In the genomic region with DNA sequence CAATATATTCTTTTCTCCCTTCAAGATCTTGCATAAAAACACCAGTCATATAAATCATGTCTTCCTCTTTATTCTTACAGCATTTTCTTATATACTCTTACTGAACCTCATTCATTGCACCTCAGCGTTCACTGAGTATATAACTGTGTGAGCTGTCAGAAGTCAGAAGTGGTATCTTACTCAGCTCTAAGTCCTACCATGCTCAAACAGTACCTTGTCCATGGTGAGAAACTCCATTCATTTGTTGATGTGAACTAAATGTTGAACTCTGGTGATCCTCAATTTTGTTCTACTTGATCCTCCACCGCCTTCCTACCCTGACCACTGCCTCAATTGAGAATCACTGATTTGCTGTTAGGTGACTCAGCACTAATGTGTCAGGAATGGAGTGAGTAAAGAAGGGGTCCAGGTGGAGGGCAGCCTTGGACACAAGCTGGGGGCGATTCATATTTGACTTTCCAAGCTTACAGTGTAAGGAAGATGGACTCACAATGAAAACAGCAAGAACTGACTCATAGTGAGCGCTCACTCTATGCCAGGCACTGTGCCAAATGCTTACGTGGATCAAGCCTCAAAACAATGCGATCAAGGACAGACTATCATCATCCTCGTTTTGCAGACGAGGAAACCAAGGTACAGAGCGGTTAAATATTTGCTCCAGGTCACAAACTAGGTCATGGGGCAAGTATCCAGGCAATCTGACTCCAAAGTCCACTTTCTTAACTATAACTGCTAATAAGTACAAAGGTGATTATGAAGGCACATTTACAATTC, we compare ENCODE assay signal across 9 cellular contexts. TPM values are rescaled to one million over a fixed set of nuclear protein-coding genes. Genes with fewer than 3 reads are reported as not detected.
DNase-seq lines count a peak whose midpoint lies in the region; ATAC-seq and TF ChIP-seq lines count a peak whose summit lies in the region.
"Had no signal": no experiment of that assay in that cellular context is flagged by ENCODE, and none has a peak within 500 bp of the region (broad histone marks: within the 10 kb centered on the region; RNA-seq: fewer than 3 reads in every experiment).

No MANE protein-coding gene starts in this region.

- peak; percentile 47 to 51 for ATAC-seq in activated CD4-positive, CD25-positive, alpha-beta regulatory T cell treated with anti-CD3 and anti-CD28 coated beads, Interleukin-2, amount 50 U/mL, for 24 hours
- ATAC-seq in PC-3: peak; percentile 89

- peaks cover 48% of the 10 kb centered on the region for H3K79me2 ChIP-seq in PC-3 (ENCODE audit: low read length)

- peak overlapping the region; percentile 28; the same call in 1 of the 2 replicates for H2AFZ ChIP-seq in PC-3 (ENCODE audit: low read length)

- no peak overlapping the region for H3K27ac Mint-ChIP-seq in nephron progenitor cell

- POLR2A ChIA-PET in PC-3 (lab: Charles Lee; ENCODE audit: unreplicated experiment): no interaction called here

- H3F3A ChIP-seq in PC-3 (ENCODE audit: low read length, unreplicated experiment): no peaks in the 10 kb centered on the region

- H3K9me3 ChIP-seq in PC-3 (ENCODE audit: low read length): no peaks in the 10 kb centered on the region
- no peaks in the 10 kb centered on the region for H3K9me3 ChIP-seq in skeletal muscle satellite cell (replicated peaks; ENCODE audit: low read length)

- H3K27ac ChIP-seq in PC-3 (ENCODE audit: low read length) (peak overlapping the region; percentile 88), epithelial cell of prostate (peak overlapping the region; percentile 66)

- H4K20me1 ChIP-seq in PC-3 (ENCODE audit: low read length): no peaks in the 10 kb centered on the region

- no peak for DNase-seq in activated CD4-positive, CD25-positive, alpha-beta regulatory T cell (lab: John Stamatoyannopoulos, UW)
- DNase-seq in PC-3 (peak; percentile 98), epithelial cell of prostate (ENCODE audit: low read depth, low spot score) (peak; percentile 78), nephron progenitor cell (no peak), GDM1 (lab: John Stamatoyannopoulos, UW) (no peak), epidermal melanocyte (ENCODE audit: insufficient read length, low spot score) (no peak)
- DNase-seq: CD4-positive, CD25-positive, alpha-beta regulatory T cell had no signal

- no peak for TF ChIP-seq CTCF in PC-3 (conservative IDR thresholded peaks at IDR 0.05; ENCODE audit: low read depth, low read length)
- TF ChIP-seq CTCF in nephron progenitor cell (IDR thresholded peaks at IDR 0.05): no peak

- no peaks in the 10 kb centered on the region for H3K36me3 ChIP-seq in PC-3 (ENCODE audit: low read depth, low read length)
- peaks cover 9% of the 10 kb centered on the region for H3K36me3 ChIP-seq in skeletal muscle satellite cell (ENCODE audit: insufficient read depth, low read length)

- H3K9me2 ChIP-seq in PC-3 (replicated peaks; ENCODE audit: low read length): no peaks in the 10 kb centered on the region

- H3K9me3 Mint-ChIP-seq in nephron progenitor cell: no peaks in the 10 kb centered on the region

- peak overlapping the region; percentile 75 for H3K4me2 ChIP-seq in PC-3 (ENCODE audit: low read length)
- peak overlapping the region; percentile 67 for H3K4me2 ChIP-seq in skeletal muscle satellite cell (ENCODE audit: low read length)

- H3K36me3 Mint-ChIP-seq in nephron progenitor cell (ENCODE audit: low read depth): peaks cover 28% of the 10 kb centered on the region

- no peak overlapping the region for H3K4me3 Mint-ChIP-seq in nephron progenitor cell
- H3K4me3 Mint-ChIP-seq: CD4-positive, CD25-positive, alpha-beta regulatory T cell had no signal

- intact Hi-C loops in PC-3 (cut with micrococcal nuclease): no loop called here

- H3K27me3 Mint-ChIP-seq in nephron progenitor cell (ENCODE audit: low read depth, poor library complexity): peaks cover 3% of the 10 kb centered on the region
- H3K27me3 Mint-ChIP-seq: CD4-positive, CD25-positive, alpha-beta regulatory T cell had no signal

- H3K4me1 ChIP-seq in PC-3 (ENCODE audit: insufficient read depth, low read length) (peaks cover 36% of the 10 kb centered on the region), skeletal muscle satellite cell (ENCODE audit: control insufficient read depth, insufficient read depth, low read length) (peaks cover 18% of the 10 kb centered on the region)

- peak overlapping the region; percentile 22; the same call in 1 of the 2 replicates for H3K4me3 ChIP-seq in PC-3 (ENCODE audit: low read length)
- H3K4me3 ChIP-seq in skeletal muscle satellite cell (ENCODE audit: low read length): peak overlapping the region; percentile 15

- peaks cover 16% of the 10 kb centered on the region for H3K4me1 Mint-ChIP-seq in nephron progenitor cell

- no TSS peak for BruUV-seq in PC-3 (replicated peaks; lab: Mats Ljungman, UMichigan)

- peak overlapping the region; percentile 24 for H3K9ac ChIP-seq in PC-3 (ENCODE audit: low read length)
- H3K9ac ChIP-seq in skeletal muscle satellite cell (ENCODE audit: low read depth, low read length): no peak overlapping the region

- H3K27me3 ChIP-seq in PC-3 (ENCODE audit: low read length) (no peaks in the 10 kb centered on the region), skeletal muscle satellite cell (ENCODE audit: control insufficient read depth, insufficient read depth, low read length) (no peaks in the 10 kb centered on the region)

- CTCF ChIA-PET in PC-3 (lab: Charles Lee): interaction anchor here (0.5 to 1.0 kb wide), 2 partner anchors 80 to 190 kb away, joined by 3 to 4 read pairs; partner anchors contain the start of gene RHOV

RNA-seq across cellular contexts. Expression of gene ZFYVE19, which starts 13.5 kb away (rescaled TPM):
- 32.3 and 39.6 TPM in 2 replicates for total RNA-seq in PC-3 (2014; rRNA removed)
- total RNA-seq in skeletal muscle satellite cell (2012; rRNA removed): 16.6 and 18.0 TPM in 2 replicates

RNA-seq across cellular contexts. Expression of gene DNAJC17, which starts 13.9 kb away (rescaled TPM):
- 51.2 and 53.3 TPM in 2 replicates for total RNA-seq in PC-3 (2014; rRNA removed)
- 10.7 and 13.9 TPM in 2 replicates for total RNA-seq in skeletal muscle satellite cell (2012; rRNA removed)

RNA-seq across cellular contexts. Expression of gene C15orf62, which starts 23.6 kb away (rescaled TPM):
- 0.63 and 1.5 TPM in 2 replicates for total RNA-seq in PC-3 (2014; rRNA removed)
- total RNA-seq in skeletal muscle satellite cell (2012; rRNA removed): not detected in 2 replicates

RNA-seq across cellular contexts. Expression of gene GCHFR, which starts 29.5 kb away (rescaled TPM):
- total RNA-seq in PC-3 (2014; rRNA removed): 58.9 and 65.8 TPM in 2 replicates
- total RNA-seq in skeletal muscle satellite cell (2012; rRNA removed): 0.22 and 0.25 TPM in 2 replicates

RNA-seq across cellular contexts. Expression of gene PPP1R14D, which starts 35.1 kb away (rescaled TPM):
- total RNA-seq in PC-3 (2014; rRNA removed): 0.33 TPM in 1 of 2 replicates, not detected in the other
- total RNA-seq in skeletal muscle satellite cell (2012; rRNA removed): not detected in 2 replicates
- total RNA-seq: CD4-positive, CD25-positive, alpha-beta regulatory T cell had no signal

Comparison
In these comparisons a context has a peak if more than half of its experiments do, and no peak if none do; other contexts are left out.
1. DNase-seq: peak in PC-3 (single experiment) and epithelial cell of prostate (single experiment); none in activated CD4-positive, CD25-positive, alpha-beta regulatory T cell (0 of 4), nephron progenitor cell (single experiment), GDM1 (single experiment) and epidermal melanocyte (single experiment).